10 cellular contexts compared by ENCODE assay signal in the genomic region with DNA sequence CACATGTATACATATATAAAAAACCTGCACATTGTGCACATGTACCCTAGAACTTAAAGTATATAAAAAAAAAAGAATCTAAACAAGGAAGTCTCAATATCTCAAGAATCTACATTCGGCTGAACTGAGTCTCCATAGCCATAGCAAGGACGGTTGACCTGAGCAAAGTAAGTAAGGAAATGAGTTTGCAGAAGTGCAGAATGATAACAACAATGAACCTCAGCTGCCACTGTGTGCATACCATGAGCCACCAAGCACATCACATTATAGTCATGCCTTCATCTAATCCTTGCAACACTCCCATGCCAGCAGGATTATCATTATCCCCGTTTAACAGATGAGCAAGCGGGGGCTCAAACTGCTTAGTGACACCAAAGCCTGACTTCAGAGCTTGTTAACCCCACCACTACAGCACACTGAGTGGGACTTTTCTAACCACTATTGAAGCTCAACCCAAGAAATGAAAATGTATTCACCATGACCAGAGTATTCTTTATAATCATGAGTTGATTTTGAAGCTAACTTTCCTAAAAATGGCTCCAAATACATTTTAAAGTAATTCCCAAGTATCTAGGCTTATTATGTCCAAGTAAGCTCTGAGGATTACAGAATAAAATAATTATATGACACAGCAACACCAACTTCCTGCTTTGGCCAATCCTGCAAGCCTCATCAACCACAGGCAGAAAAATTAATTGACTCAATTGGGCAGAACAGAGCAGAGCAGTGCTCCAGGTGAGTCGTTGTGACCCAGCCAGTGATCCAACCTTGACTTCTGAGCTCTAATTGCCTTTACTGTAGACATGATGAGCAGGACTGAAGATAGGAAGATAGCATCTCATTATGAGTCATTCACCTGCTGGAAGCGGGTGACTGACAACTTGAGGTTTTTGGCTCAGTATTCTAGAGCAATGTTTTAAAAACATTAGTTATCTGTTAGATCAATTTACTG. TPM values are rescaled to one million over a fixed set of nuclear protein-coding genes. Genes with fewer than 3 reads are reported as not detected.
A peak's percentile ranks its signal among the peaks of the same experiment; 100 is the strongest.
DNase-seq lines count a peak whose midpoint lies in the region; ATAC-seq and TF ChIP-seq lines count a peak whose summit lies in the region.
"Had no signal": no experiment of that assay in that cellular context is flagged by ENCODE, and none has a peak within 500 bp of the region (broad histone marks: within the 10 kb centered on the region; RNA-seq: fewer than 3 reads in every experiment).

No MANE protein-coding gene starts in this region.

- ATAC-seq in GM19372 (IDR thresholded peaks at IDR 0.05; ENCODE audit: low read depth, unreplicated experiment) (peak; percentile 47), HG02884 (IDR thresholded peaks at IDR 0.05; ENCODE audit: unreplicated experiment) (peak; percentile 84), mucosa of descending colon (peak; percentile 19)
- ATAC-seq: lower lobe of right lung had no signal

- intact Hi-C loops in mucosa of descending colon (cut with DNase I, micrococcal nuclease): no loop called here

- no peaks in the 10 kb centered on the region for H3K36me3 ChIP-seq in mucosa of descending colon (ENCODE audit: low read depth)
- H3K36me3 ChIP-seq: lower lobe of right lung had no signal

- TF ChIP-seq CTCF in mucosa of descending colon (IDR thresholded peaks at IDR 0.05): no peak

- H3K4me3 ChIP-seq in mucosa of descending colon: no peak overlapping the region
- H3K4me3 ChIP-seq: lower lobe of right lung had no signal

- no peaks in the 10 kb centered on the region for H3K9me3 ChIP-seq in mucosa of descending colon
- H3K9me3 ChIP-seq: lower lobe of right lung had no signal

- DNase-seq in NOMO-1 treated with DMSO at 0.1 percent for 48 hours (lab: John Stamatoyannopoulos, UW; ENCODE audit: unreplicated experiment) (peak; percentile 86), mucosa of descending colon (no peak), CD1c-positive myeloid dendritic cell (ENCODE audit: extremely low spot score) (no peak), NAMALWA (ENCODE audit: low spot score) (no peak)
- DNase-seq in activated effector memory CD4-positive, alpha-beta T cell treated with Interleukin-2 at 50 U/mL for 16 hours: no peak
- DNase-seq: lower lobe of right lung; NCI-H2171 treated with DMSO at 0.1 percent for 48 hours; stimulated activated CD4-positive, alpha-beta T cell treated with anti-CD3 and anti-CD28 coated beads, Interleukin-4, amount 100 ng/mL, for 1 hour had no signal

- H3K4me1 ChIP-seq in mucosa of descending colon (ENCODE audit: low read depth): no peaks in the 10 kb centered on the region
- H3K4me1 ChIP-seq: lower lobe of right lung had no signal

RNA-seq across cellular contexts. Expression of a gene that starts 47.3 kb away (rescaled TPM):
- 1 to 10 TPM in 1 of 3 donors, under 1 TPM in 2; 0.23 to 2.3 (median 0.27) TPM for total RNA-seq in mucosa of descending colon

Comparison
In these comparisons a context has a peak if more than half of its experiments do, and no peak if none do; other contexts are left out.
1. ATAC-seq: peak in every context shown above with its lines; median percentile 84 in HG02884; 47 in GM19372; 19 in mucosa of descending colon.